In genomic region chr4:94014484-94015136, GRCh38 we compare ENCODE assay signal across 20 cellular contexts.
DNase-seq lines count a peak whose midpoint lies in the region; ATAC-seq, FAIRE-seq and TF ChIP-seq lines count a peak whose summit lies in the region.
"Had no signal": no experiment of that assay in that cellular context is flagged by ENCODE, and none has a peak within 500 bp of the region (broad histone marks: within the 10 kb centered on the region; RNA-seq: fewer than 3 reads in every experiment).

No MANE protein-coding gene starts in this region.

- H3K4me3 ChIP-seq in trophoblast cell (ENCODE audit: low read depth, low read length): no peak overlapping the region
- H3K4me3 ChIP-seq: BLaER1 treated with 17β-estradiol and CSF1 and Interleukin-3, amounts not matched to agents 10 nM and 100 nM; GM23338 had no signal

- no peaks in the 10 kb centered on the region for H3K79me1 ChIP-seq in trophoblast cell (ENCODE audit: low read length)

- H2BK12ac ChIP-seq in trophoblast cell (ENCODE audit: low read length): no peak overlapping the region

- no peak overlapping the region for H2AFZ ChIP-seq in trophoblast cell (ENCODE audit: insufficient read depth, low read length, poor library complexity)
- H2AFZ ChIP-seq: GM23338 had no signal

- no peak overlapping the region for H3K4me2 ChIP-seq in trophoblast cell (ENCODE audit: low read length)
- H3K4me2 ChIP-seq: BLaER1 treated with 17β-estradiol and CSF1 and Interleukin-3, amounts not matched to agents 10 nM and 100 nM; GM23338 had no signal

- H2AK5ac ChIP-seq in trophoblast cell (ENCODE audit: low read length): no peak overlapping the region

- H4K8ac ChIP-seq in trophoblast cell (ENCODE audit: low read depth, low read length): no peak overlapping the region

- no peaks in the 10 kb centered on the region for H3K9me3 ChIP-seq in trophoblast cell (ENCODE audit: insufficient read depth, low read depth, low read length)
- H3K9me3 ChIP-seq: BE2C had no signal

- H3K4me1 ChIP-seq in trophoblast cell (ENCODE audit: control insufficient read depth in 1 of 2, insufficient read depth in 2 of 2, low read length in 2 of 2): no peaks in the 10 kb centered on the region
- H3K4me1 ChIP-seq: BE2C; BLaER1 treated with 17β-estradiol and CSF1 and Interleukin-3, amounts not matched to agents 10 nM and 100 nM had no signal

- H3K23ac ChIP-seq in trophoblast cell (ENCODE audit: low read length): no peak overlapping the region

- H3K9ac ChIP-seq in trophoblast cell (ENCODE audit: low read length): no peak overlapping the region
- H3K9ac ChIP-seq: BLaER1 treated with 17β-estradiol and CSF1 and Interleukin-3, amounts not matched to agents 10 nM and 100 nM had no signal

- no peak for TF ChIP-seq POLR2A in GM12892 (IDR thresholded peaks at IDR 0.05; ENCODE audit: low read depth, low read length)

- no peak for ATAC-seq in GM19351 (IDR thresholded peaks at IDR 0.05; ENCODE audit: unreplicated experiment)
- ATAC-seq: GM23338, HCT116 had no signal

- DNase-seq in GM12892 (ENCODE audit: insufficient read length) (no peak), trophoblast cell (peak; percentile 44 to 88), HTR-8/SVneo (ENCODE audit: insufficient read length, low spot score) (no peak), RWPE1 (ENCODE audit: low spot score) (no peak)
- DNase-seq: AML-193; BE2C; Calu3; CD4-positive, alpha-beta memory T cell; COR-L47; DMS53; DND-41; H9 had no signal

- WGBS in trophoblast cell (ENCODE audit: extremely low coverage, insufficient coverage, insufficient read length): no CpG with 5 or more reads among the region's 3 CpGs

- no peaks in the 10 kb centered on the region for H3K36me3 ChIP-seq in trophoblast cell (ENCODE audit: control insufficient read depth in 1 of 2, insufficient read depth in 2 of 2, low read length in 2 of 2)
- H3K36me3 ChIP-seq: BE2C; BLaER1 treated with 17β-estradiol and CSF1 and Interleukin-3, amounts not matched to agents 10 nM and 100 nM had no signal

- H2BK120ac ChIP-seq in trophoblast cell (ENCODE audit: insufficient read depth, low read length, poor library complexity): no peak overlapping the region

- POLR2A ChIA-PET in RWPE1 (lab: Yijun Ruan, JAX; ENCODE audit: low non-redundant PET): no interaction called here

- H3K27ac ChIP-seq in VCaP (peak overlapping the region; percentile 44), trophoblast cell (ENCODE audit: low read depth, low read length) (no peak overlapping the region), RWPE1 (no peak overlapping the region)
- H3K27ac ChIP-seq: BLaER1 treated with 17β-estradiol and CSF1 and Interleukin-3, amounts not matched to agents 10 nM and 100 nM had no signal

- FAIRE-seq in GM12892 (lab: Jason Lieb, UNC): peak; percentile 5
- no peak for FAIRE-seq in HTR-8/SVneo (lab: Jason Lieb, UNC)
- FAIRE-seq: A204.1, G401.6, GM19239 had no signal

- H3K79me2 ChIP-seq in trophoblast cell (ENCODE audit: control insufficient read depth, insufficient read depth, low read length, poor library complexity): no peaks in the 10 kb centered on the region

- no peak overlapping the region for H4K12ac ChIP-seq in trophoblast cell (ENCODE audit: low read depth, low read length)

- H3K14ac ChIP-seq in trophoblast cell (ENCODE audit: low read length): no peak overlapping the region

- no peak overlapping the region for H2BK5ac ChIP-seq in trophoblast cell (ENCODE audit: low read depth, low read length, poor library complexity)

- no peak overlapping the region for H4K91ac ChIP-seq in trophoblast cell (ENCODE audit: low read depth, low read length)

- CTCF ChIA-PET in RWPE1 (lab: Yijun Ruan, JAX): no interaction called here

- no peak for TF ChIP-seq CTCF in VCaP (conservative IDR thresholded peaks at IDR 0.05)
- no peak for TF ChIP-seq CTCF in RWPE1 (conservative IDR thresholded peaks at IDR 0.05; ENCODE audit: low read depth)

- no peak overlapping the region for H3K4ac ChIP-seq in trophoblast cell (ENCODE audit: low read depth, low read length)

- H3K18ac ChIP-seq in trophoblast cell (ENCODE audit: low read length): no peak overlapping the region

- H3K27me3 ChIP-seq in trophoblast cell (ENCODE audit: insufficient read depth, low read length): no peaks in the 10 kb centered on the region
- H3K27me3 ChIP-seq: BE2C; BLaER1 treated with 17β-estradiol and CSF1 and Interleukin-3, amounts not matched to agents 10 nM and 100 nM had no signal

Comparison
In these comparisons a context has a peak if more than half of its experiments do, and no peak if none do; other contexts are left out.
1. DNase-seq: peak in trophoblast cell (2 of 2); none in GM12892 (single experiment), HTR-8/SVneo (single experiment) and RWPE1 (single experiment).